16 cellular contexts compared by ENCODE assay signal in the genomic region with DNA sequence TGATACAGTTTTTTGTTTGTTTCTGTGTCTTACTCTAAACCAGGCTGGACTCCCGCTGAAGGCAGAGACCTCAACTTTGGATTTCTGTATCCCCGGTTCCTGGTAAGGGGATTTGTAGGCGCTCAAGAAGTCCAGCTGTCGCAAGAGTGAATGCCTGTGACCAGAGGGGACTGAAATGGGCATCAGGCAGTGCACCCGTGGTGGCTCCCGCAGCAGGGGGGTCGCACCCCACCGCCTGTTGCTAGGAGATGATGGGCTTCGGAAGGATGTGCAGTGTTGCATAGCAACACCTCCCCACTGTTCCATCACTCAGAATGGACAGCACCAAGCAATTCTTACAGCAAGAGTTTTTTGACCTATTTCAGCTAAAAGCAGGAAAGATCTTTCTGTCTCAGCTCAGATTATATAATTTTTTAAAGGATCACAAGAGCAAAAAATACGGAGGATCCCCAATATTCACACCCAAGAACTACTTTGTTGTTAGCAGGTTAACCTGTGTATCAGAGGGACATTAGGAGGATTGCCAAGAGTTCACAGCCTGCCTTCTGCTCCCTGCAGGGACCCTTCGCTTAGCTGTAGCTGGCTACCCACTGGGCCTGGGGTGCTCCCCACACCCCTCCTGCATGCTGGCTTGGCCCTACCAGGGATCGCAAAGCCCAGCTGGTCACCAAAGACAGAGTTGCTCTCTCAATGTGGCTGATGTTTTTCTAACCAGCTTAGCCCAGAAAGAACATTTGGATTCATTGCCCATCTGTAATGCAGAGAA.
A peak's percentile ranks its signal among the peaks of the same experiment; 100 is the strongest.
DNase-seq lines count a peak whose midpoint lies in the region; ATAC-seq and TF ChIP-seq lines count a peak whose summit lies in the region.
"Had no signal": no experiment of that assay in that cellular context is flagged by ENCODE, and none has a peak within 500 bp of the region (broad histone marks: within the 10 kb centered on the region; RNA-seq: fewer than 3 reads in every experiment).

No MANE protein-coding gene starts in this region.

- POLR2A ChIA-PET in MCF 10A (lab: Yijun Ruan, JAX) = no interaction called here

- in situ Hi-C loops in transverse colon (cut with MboI; ENCODE audit: low pct_ligation_motif_present in 1 of 4, low pct_unique_long_range_greater_than_20kb in 1 of 4, low sequenced_read_pairs in 3 of 4) = no loop called here

- peaks cover 9% of the 10 kb centered on the region for H3K27me3 Mint-ChIP-seq in brain
- H3K27me3 Mint-ChIP-seq in MCF 10A (ENCODE audit: insufficient read depth, unreplicated experiment) = no peaks in the 10 kb centered on the region
- peaks cover 17 to 59% of the 10 kb centered on the region in 2 donors for H3K27me3 Mint-ChIP-seq in effector memory CD8-positive, alpha-beta T cell

- H3K4me3 Mint-ChIP-seq in brain (peak overlapping the region in 2 of 5 experiments; percentile 17 to 20), MCF 10A (ENCODE audit: unreplicated experiment) (no peak overlapping the region)
- no peak overlapping the region for H3K4me3 Mint-ChIP-seq in effector memory CD8-positive, alpha-beta T cell

- CTCF ChIA-PET in MCF 10A (lab: Yijun Ruan, JAX) = no interaction called here

- H3K27me3 ChIP-seq in mucosa of rectum (ENCODE audit: control insufficient read depth in 2 of 2, insufficient read depth in 2 of 2, low read length in 2 of 2) = no peaks in the 10 kb centered on the region
- no peaks in the 10 kb centered on the region for H3K27me3 ChIP-seq in transverse colon
- H3K27me3 ChIP-seq: SJSA1 had no signal

- H3K36me3 Mint-ChIP-seq in brain (no peaks in the 10 kb centered on the region), MCF 10A (ENCODE audit: insufficient read depth, unreplicated experiment) (no peaks in the 10 kb centered on the region)
- H3K36me3 Mint-ChIP-seq in effector memory CD8-positive, alpha-beta T cell (ENCODE audit: insufficient read depth) = no peaks in the 10 kb centered on the region

- peak overlapping the region; percentile 52 to 75 for H3K27ac ChIP-seq in mucosa of rectum (ENCODE audit: low read depth in 2 of 2, low read length in 2 of 2)
- peak overlapping the region; percentile 52 to 87 (median 74) for H3K27ac ChIP-seq in transverse colon
- H3K27ac ChIP-seq: GM23248, SJSA1 had no signal

- WGBS in transverse colon (ENCODE audit: low coverage in 1 of 2), 2 donors = 40 to 88% methylated on average over 2 to 12 of the region's 12 CpGs

- H3K27ac Mint-ChIP-seq in brain (peak overlapping the region in 4 of 5 experiments; percentile 3 to 76 (median 26)), MCF 10A (ENCODE audit: low read depth, unreplicated experiment) (no peak overlapping the region)
- no peak overlapping the region for H3K27ac Mint-ChIP-seq in effector memory CD8-positive, alpha-beta T cell

- DNase-seq in NCI-H1417 (lab: John Stamatoyannopoulos, UW) = peak in 2 of 3 experiments; percentile 47 to 77
- DNase-seq in NCI-H1417 treated with DMSO at 0.1 percent for 48 hours (lab: John Stamatoyannopoulos, UW) = no peak
- no peak for DNase-seq in transverse colon
- DNase-seq in MCF 10A (ENCODE audit: unreplicated experiment) = no peak
- no peak for DNase-seq in erythroblast (lab: John Stamatoyannopoulos, UW)
- DNase-seq in effector memory CD8-positive, alpha-beta T cell = no peak
- DNase-seq: C1 segment of cervical spinal cord, Caco-2, GM23248, NCI-H1694 treated with DMSO at 0.1 percent for 48 hours, NCI-H2171 treated with DMSO at 0.1 percent for 48 hours, PC-3 had no signal

- H3K4me3 ChIP-seq in mucosa of rectum (ENCODE audit: low read length in 2 of 2) (no peak overlapping the region), transverse colon (no peak overlapping the region)
- H3K4me3 ChIP-seq: GM23248, K562, SJSA1 had no signal

- H3K9me3 Mint-ChIP-seq in brain (peaks cover 0 to 10% (median 3%) of the 10 kb centered on the region in 5 experiments), MCF 10A (ENCODE audit: unreplicated experiment) (no peaks in the 10 kb centered on the region)
- no peaks in the 10 kb centered on the region for H3K9me3 Mint-ChIP-seq in effector memory CD8-positive, alpha-beta T cell

- intact Hi-C loops in transverse colon (cut with DNase I; ENCODE audit: low total_unique reads) = no loop called here
- intact Hi-C loops in MCF 10A (cut with micrococcal nuclease) = no loop called here

- TF ChIP-seq CTCF in brain (conservative IDR thresholded peaks at IDR 0.05) (no peak), transverse colon (IDR thresholded peaks at IDR 0.05) (no peak), MCF 10A (IDR thresholded peaks at IDR 0.05; ENCODE audit: unreplicated experiment) (no peak)

- H3K4me1 ChIP-seq in mucosa of rectum (ENCODE audit: control insufficient read depth in 2 of 2, insufficient read depth in 2 of 2, low read length in 2 of 2) (peaks cover 35 to 60% of the 10 kb centered on the region in 2 donors), transverse colon (peaks cover 16 to 67% (median 56%) of the 10 kb centered on the region in 4 donors)
- H3K4me1 ChIP-seq: SJSA1 had no signal

- H3K4me1 Mint-ChIP-seq in brain = peaks cover 42% of the 10 kb centered on the region
- peaks cover 8% of the 10 kb centered on the region for H3K4me1 Mint-ChIP-seq in MCF 10A (ENCODE audit: insufficient read depth, unreplicated experiment)
- H3K4me1 Mint-ChIP-seq in effector memory CD8-positive, alpha-beta T cell (ENCODE audit: low read depth in 2 of 2) = peaks cover 0 to 2% of the 10 kb centered on the region in 2 donors

- peak overlapping the region in 1 of 2 donors; percentile 16 for H3K9ac ChIP-seq in mucosa of rectum (ENCODE audit: low read depth in 1 of 2, low read length in 2 of 2)
- H3K9ac ChIP-seq: GM23248 had no signal

- H3K36me3 ChIP-seq in mucosa of rectum (ENCODE audit: control insufficient read depth in 2 of 2, insufficient read depth in 2 of 2, low read length in 2 of 2) = no peaks in the 10 kb centered on the region
- no peaks in the 10 kb centered on the region for H3K36me3 ChIP-seq in transverse colon
- H3K36me3 ChIP-seq: SJSA1 had no signal

- BruUV-seq in MCF 10A (replicated peaks; lab: Mats Ljungman, UMichigan) = no TSS peak

- TF ChIP-seq POLR2A in transverse colon (IDR thresholded peaks at IDR 0.05) = no peak
- TF ChIP-seq POLR2A in erythroblast (IDR thresholded peaks at IDR 0.05; ENCODE audit: low read length) = no peak

- H3K9me3 ChIP-seq in mucosa of rectum (ENCODE audit: control insufficient read depth in 2 of 2, low read length in 2 of 2) = no peaks in the 10 kb centered on the region
- H3K9me3 ChIP-seq in transverse colon = no peaks in the 10 kb centered on the region
- H3K9me3 ChIP-seq: Caco-2, SJSA1 had no signal

- ATAC-seq in effector memory CD8-positive, alpha-beta T cell (replicated peaks) = no peak
- ATAC-seq: K562, PC-3 had no signal

- TF ChIP-seq EP300 in transverse colon (IDR thresholded peaks at IDR 0.05; ENCODE audit: low read depth) = no peak

Comparison
In these comparisons a context has a peak if more than half of its experiments do, and no peak if none do; other contexts are left out.
1. DNase-seq: peak in NCI-H1417 (2 of 3); none in NCI-H1417 treated with DMSO at 0.1 percent for 48 hours (single experiment), transverse colon (single experiment), MCF 10A (single experiment), erythroblast (0 of 2) and effector memory CD8-positive, alpha-beta T cell (0 of 3).
2. H3K27ac Mint-ChIP-seq: peak in brain (4 of 5); none in MCF 10A (single experiment) and effector memory CD8-positive, alpha-beta T cell (0 of 2).